11 cellular contexts compared by ENCODE assay signal in genomic region chr11:114079406-114080072, GRCh38. TPM values are rescaled to one million over a fixed set of nuclear protein-coding genes. Genes with fewer than 3 reads are reported as not detected.
DNase-seq lines count a peak whose midpoint lies in the region; ATAC-seq and TF ChIP-seq lines count a peak whose summit lies in the region.
"Had no signal": no experiment of that assay in that cellular context is flagged by ENCODE, and none has a peak within 500 bp of the region (broad histone marks: within the 10 kb centered on the region; RNA-seq: fewer than 3 reads in every experiment).

No MANE protein-coding gene starts in this region.

- ATAC-seq in GM21786 (IDR thresholded peaks at IDR 0.05; ENCODE audit: unreplicated experiment) (no peak), GM21529 (IDR thresholded peaks at IDR 0.05; ENCODE audit: unreplicated experiment) (no peak)

- no peaks in the 10 kb centered on the region for H3K9me2 ChIP-seq in Loucy (replicated peaks; ENCODE audit: low read depth, low read length)

- H3K4me1 ChIP-seq in Loucy (ENCODE audit: insufficient read depth, low read length, poor library complexity, severe bottlenecking) (peaks cover 88% of the 10 kb centered on the region), stomach (peaks cover 87 to 100% (median 98%) of the 10 kb centered on the region in 4 donors)

- no peaks in the 10 kb centered on the region for H3K9me3 ChIP-seq in Loucy (ENCODE audit: insufficient read depth, low read depth, low read length)
- H3K9me3 ChIP-seq in stomach, result no peaks in the 10 kb centered on the region

- no peak overlapping the region for H2AFZ ChIP-seq in Loucy (ENCODE audit: low read length)

- no peak for TF ChIP-seq EP300 in stomach (IDR thresholded peaks at IDR 0.05)

- H3K4me2 ChIP-seq in Loucy (ENCODE audit: low read depth, low read length, poor library complexity, severe bottlenecking), result peak overlapping the region; percentile 29

- TF ChIP-seq CTCF in Loucy (conservative IDR thresholded peaks at IDR 0.05; ENCODE audit: low read length) (no peak), stomach (IDR thresholded peaks at IDR 0.05) (no peak)

- H3K27me3 ChIP-seq in Loucy (ENCODE audit: insufficient read depth, low read length, poor library complexity, severe bottlenecking) (no peaks in the 10 kb centered on the region), layer of hippocampus (ENCODE audit: control insufficient read depth, insufficient read depth, low read length) (no peaks in the 10 kb centered on the region), stomach (no peaks in the 10 kb centered on the region)

- TF ChIP-seq POLR2A in stomach (IDR thresholded peaks at IDR 0.05), result peak in 1 of 4 donors; percentile 36

- DNase-seq in caudate nucleus (lab: John Stamatoyannopoulos, UW) (peak in 3 of 61 donors; percentile 25 to 44 (median 39)), stomach (no peak), foreskin melanocyte (no peak), 8988T (no peak)
- DNase-seq: activated T-cell treated with anti-CD3 and anti-CD28 coated beads, Interleukin-2, amount 50 U/mL, for 4 hours; NCI-H2171; stimulated activated CD4-positive, alpha-beta T cell treated with anti-CD3 and anti-CD28 coated beads, Interleukin-2, amount 100 ng/mL, for 24 hours had no signal

- intact Hi-C loops in stomach (cut with DNase I; ENCODE audit: low total_unique reads), result loop anchor here (10.0 kb wide), 1 partner anchor 55 kb away; no protein-coding TSS in a partner anchor

- H3K4me3 ChIP-seq in Loucy (ENCODE audit: low read length, poor library complexity, severe bottlenecking) (no peak overlapping the region), stomach (peak overlapping the region in 3 of 4 donors; percentile 6 to 35 (median 9))

- peak overlapping the region; percentile 28 for H3K27ac ChIP-seq in caudate nucleus (ENCODE audit: low read depth, low read length)
- H3K27ac ChIP-seq in layer of hippocampus (ENCODE audit: low read depth, low read length), result peak overlapping the region; percentile 40
- peak overlapping the region; percentile 42 to 81 (median 61) for H3K27ac ChIP-seq in stomach

- H3F3A ChIP-seq in Loucy (ENCODE audit: low read depth), result peaks cover 12% of the 10 kb centered on the region; the same call in 1 of the 2 replicates

- peaks cover 11% of the 10 kb centered on the region; the same call in 1 of the 2 replicates for H3K79me2 ChIP-seq in Loucy (ENCODE audit: insufficient read depth, low read length)

- no peaks in the 10 kb centered on the region for H4K20me1 ChIP-seq in Loucy (ENCODE audit: insufficient read depth, low read length, poor library complexity, severe bottlenecking)

- no peaks in the 10 kb centered on the region for H3K36me3 ChIP-seq in Loucy (ENCODE audit: insufficient read depth, low read length)
- H3K36me3 ChIP-seq in stomach, result peaks cover 20 to 71% (median 70%) of the 10 kb centered on the region in 4 donors

- H3K9ac ChIP-seq in Loucy (ENCODE audit: low read depth, low read length, poor library complexity, severe bottlenecking), result peak overlapping the region; percentile 91

- WGBS in stomach, 5 donors, result 55 to 66% (median 64%) methylated on average over 6 of the region's 6 CpGs

RNA-seq across cellular contexts. Expression of gene ZBTB16, which starts 20.0 kb away (rescaled TPM):
- 100 to 1,000 TPM in 3 of 5 donors, 10 to 100 TPM in 2; 30.1 to 318 (median 137) TPM for total RNA-seq in stomach
- 10 to 100 TPM in 2 of 3 donors, 1 to 10 TPM in 1; 7.9 to 22.5 (median 19.1) TPM for polyA plus RNA-seq in stomach
